Comparison of ENCODE assay signal across 23 cellular contexts in genomic region chr20:62050166-62051120, GRCh38. TPM values are rescaled to one million over a fixed set of nuclear protein-coding genes. Genes with fewer than 3 reads are reported as not detected.
DNase-seq lines count a peak whose midpoint lies in the region; ATAC-seq and TF ChIP-seq lines count a peak whose summit lies in the region.
"Had no signal": no experiment of that assay in that cellular context is flagged by ENCODE, and none has a peak within 500 bp of the region (broad histone marks: within the 10 kb centered on the region; RNA-seq: fewer than 3 reads in every experiment).

No MANE protein-coding gene starts in this region.

- no peaks in the 10 kb centered on the region for H3K9me3 Mint-ChIP-seq in activated T-cell treated with anti-CD3 and anti-CD28 coated beads, Interleukin-2, amount 50 U/mL, for 24 hours
- H3K9me3 Mint-ChIP-seq: activated T-cell treated with anti-CD3 and anti-CD28 coated beads, Interleukin-2, amount 50 U/mL, for 4 hours had no signal

- intact Hi-C loops in lower lobe of right lung (cut with DNase I), result no loop called here

- H3K36me3 ChIP-seq in lower lobe of right lung (peaks cover 6% of the 10 kb centered on the region), trophoblast cell (ENCODE audit: control insufficient read depth in 1 of 2, insufficient read depth in 2 of 2, low read length in 2 of 2) (peaks cover 26 to 34% of the 10 kb centered on the region in 2 experiments)
- H3K36me3 ChIP-seq: uterus had no signal

- no peak overlapping the region for H3K4me3 ChIP-seq in lower lobe of right lung
- H3K4me3 ChIP-seq in trophoblast cell (ENCODE audit: low read depth, low read length), result no peak overlapping the region
- H3K4me3 ChIP-seq: esophagus muscularis mucosa, psoas muscle, smooth muscle cell, uterus had no signal

- H3K4me1 Mint-ChIP-seq in activated T-cell treated with anti-CD3 and anti-CD28 coated beads, Interleukin-2, amount 50 U/mL, for 24 hours (ENCODE audit: low read depth), result peaks cover 61% of the 10 kb centered on the region

- H3K9me3 ChIP-seq in lower lobe of right lung (no peaks in the 10 kb centered on the region), trophoblast cell (ENCODE audit: insufficient read depth, low read depth, low read length) (peaks cover 2% of the 10 kb centered on the region)
- H3K9me3 ChIP-seq: BE2C, esophagus muscularis mucosa, psoas muscle, uterus had no signal

- peak overlapping the region; percentile 74 for H3K27ac Mint-ChIP-seq in activated T-cell treated with anti-CD3 and anti-CD28 coated beads, Interleukin-2, amount 50 U/mL, for 24 hours

- no peaks in the 10 kb centered on the region for H3K79me1 ChIP-seq in trophoblast cell (ENCODE audit: low read length)

- H4K12ac ChIP-seq in trophoblast cell (ENCODE audit: low read depth, low read length), result no peak overlapping the region

- H2AK5ac ChIP-seq in trophoblast cell (ENCODE audit: low read length), result no peak overlapping the region

- H3K23ac ChIP-seq in trophoblast cell (ENCODE audit: low read length), result no peak overlapping the region

- no peak overlapping the region for H2BK120ac ChIP-seq in trophoblast cell (ENCODE audit: insufficient read depth, low read length, poor library complexity)

- H2BK5ac ChIP-seq in trophoblast cell (ENCODE audit: low read depth, low read length, poor library complexity), result no peak overlapping the region

- H4K91ac ChIP-seq in trophoblast cell (ENCODE audit: low read depth, low read length), result no peak overlapping the region

- H3K27me3 Mint-ChIP-seq in activated T-cell treated with anti-CD3 and anti-CD28 coated beads, Interleukin-2, amount 50 U/mL, for 24 hours, result no peaks in the 10 kb centered on the region

- CTCF ChIA-PET in RWPE1 (lab: Yijun Ruan, JAX), result no interaction called here

- DNase-seq in activated T-cell treated with anti-CD3 and anti-CD28 coated beads, Interleukin-2, amount 50 U/mL, for 24 hours, result peak; percentile 15
- DNase-seq in activated T-cell treated with anti-CD3 and anti-CD28 coated beads for 4 hours (no peak), RWPE1 (ENCODE audit: low spot score) (no peak), lower lobe of right lung (peak; percentile 17), trophoblast cell (no peak), epidermal melanocyte (ENCODE audit: insufficient read length, low spot score) (no peak)
- DNase-seq: 8988T; activated CD4-positive, alpha-beta T cell treated with anti-CD3 and anti-CD28 coated beads, Interleukin-2, amount 50 U/mL, for 48 hours; activated T-cell treated with anti-CD3 and anti-CD28 coated beads, Interleukin-2, amount 50 U/mL, for 4 hours; amniotic stem cell; BE2C; effector CD4-positive, alpha-beta T cell; NCI-H1417 treated with DMSO at 0.1 percent for 48 hours; NCI-H2171; NCI-H69; psoas muscle; stimulated activated CD4-positive, alpha-beta T cell treated with anti-CD3 and anti-CD28 coated beads, Interleukin-4, amount 100 ng/mL, for 24 hours; uterus had no signal

- ATAC-seq in lower lobe of right lung, result no peak
- no peak for ATAC-seq in GM18498 (IDR thresholded peaks at IDR 0.05; ENCODE audit: unreplicated experiment)
- ATAC-seq in GM21825 (IDR thresholded peaks at IDR 0.05; ENCODE audit: unreplicated experiment), result no peak
- ATAC-seq: activated T-cell treated with anti-CD3 and anti-CD28 coated beads, Interleukin-2, amount 50 U/mL, for 4 hours; left lobe of liver had no signal

- no peak overlapping the region for H2BK12ac ChIP-seq in trophoblast cell (ENCODE audit: low read length)

- H4K8ac ChIP-seq in trophoblast cell (ENCODE audit: low read depth, low read length), result no peak overlapping the region

- H2AFZ ChIP-seq in trophoblast cell (ENCODE audit: insufficient read depth, low read length, poor library complexity), result no peak overlapping the region

- H3K27me3 ChIP-seq in lower lobe of right lung (ENCODE audit: low read depth), result no peaks in the 10 kb centered on the region
- no peaks in the 10 kb centered on the region for H3K27me3 ChIP-seq in trophoblast cell (ENCODE audit: insufficient read depth, low read length)
- H3K27me3 ChIP-seq: BE2C, esophagus muscularis mucosa, uterus had no signal

- peak overlapping the region; percentile 6; the same call in 1 of the 2 replicates for H3K27ac ChIP-seq in RWPE1
- H3K27ac ChIP-seq in lower lobe of right lung, result no peak overlapping the region
- no peak overlapping the region for H3K27ac ChIP-seq in trophoblast cell (ENCODE audit: low read depth, low read length)
- H3K27ac ChIP-seq: esophagus muscularis mucosa, psoas muscle, uterus had no signal

- no peak overlapping the region for H3K18ac ChIP-seq in trophoblast cell (ENCODE audit: low read length)

- H3K14ac ChIP-seq in trophoblast cell (ENCODE audit: low read length), result no peak overlapping the region

- no CpG with 5 or more reads among the region's 18 CpGs for WGBS in trophoblast cell (ENCODE audit: extremely low coverage, insufficient coverage, insufficient read length)

- H3K79me2 ChIP-seq in trophoblast cell (ENCODE audit: control insufficient read depth, insufficient read depth, low read length, poor library complexity), result peaks cover 44% of the 10 kb centered on the region

- H3K4me3 Mint-ChIP-seq in activated T-cell treated with anti-CD3 and anti-CD28 coated beads, Interleukin-2, amount 50 U/mL, for 24 hours, result no peak overlapping the region
- H3K4me3 Mint-ChIP-seq: activated T-cell treated with anti-CD3 and anti-CD28 coated beads, Interleukin-2, amount 50 U/mL, for 4 hours had no signal

- POLR2A ChIA-PET in RWPE1 (lab: Yijun Ruan, JAX; ENCODE audit: low non-redundant PET), result no interaction called here

- H3K4me1 ChIP-seq in lower lobe of right lung (no peaks in the 10 kb centered on the region), trophoblast cell (ENCODE audit: control insufficient read depth in 1 of 2, insufficient read depth in 2 of 2, low read length in 2 of 2) (peaks cover 0 to 2% of the 10 kb centered on the region in 2 experiments)
- H3K4me1 ChIP-seq: BE2C, uterus had no signal

- H3K4ac ChIP-seq in trophoblast cell (ENCODE audit: low read depth, low read length), result peak overlapping the region; percentile 57

- no peak overlapping the region for H3K4me2 ChIP-seq in trophoblast cell (ENCODE audit: low read length)
- H3K4me2 ChIP-seq: smooth muscle cell had no signal

- peaks cover 28% of the 10 kb centered on the region for H3K36me3 Mint-ChIP-seq in activated T-cell treated with anti-CD3 and anti-CD28 coated beads, Interleukin-2, amount 50 U/mL, for 24 hours (ENCODE audit: low read depth)

- TF ChIP-seq CTCF in RWPE1 (conservative IDR thresholded peaks at IDR 0.05; ENCODE audit: low read depth) (no peak), lower lobe of right lung (IDR thresholded peaks at IDR 0.05) (no peak)

- H3K9ac ChIP-seq in trophoblast cell (ENCODE audit: low read length), result no peak overlapping the region

RNA-seq across cellular contexts. Expression of gene TAF4, which starts 15.2 kb away (rescaled TPM):
- total RNA-seq in lower lobe of right lung, result 17.6 TPM
- 49.8 TPM in 2 replicates for polyA plus RNA-seq in trophoblast cell (2013)

Comparison
In these comparisons a context has a peak if more than half of its experiments do, and no peak if none do; other contexts are left out.
1. DNase-seq: peak in activated T-cell treated with anti-CD3 and anti-CD28 coated beads, Interleukin-2, amount 50 U/mL, for 24 hours (single experiment) and lower lobe of right lung (single experiment); none in activated T-cell treated with anti-CD3 and anti-CD28 coated beads for 4 hours (single experiment), RWPE1 (single experiment), trophoblast cell (0 of 2) and epidermal melanocyte (single experiment).